ENCODE assay signal across 29 cellular contexts in the genomic region with DNA sequence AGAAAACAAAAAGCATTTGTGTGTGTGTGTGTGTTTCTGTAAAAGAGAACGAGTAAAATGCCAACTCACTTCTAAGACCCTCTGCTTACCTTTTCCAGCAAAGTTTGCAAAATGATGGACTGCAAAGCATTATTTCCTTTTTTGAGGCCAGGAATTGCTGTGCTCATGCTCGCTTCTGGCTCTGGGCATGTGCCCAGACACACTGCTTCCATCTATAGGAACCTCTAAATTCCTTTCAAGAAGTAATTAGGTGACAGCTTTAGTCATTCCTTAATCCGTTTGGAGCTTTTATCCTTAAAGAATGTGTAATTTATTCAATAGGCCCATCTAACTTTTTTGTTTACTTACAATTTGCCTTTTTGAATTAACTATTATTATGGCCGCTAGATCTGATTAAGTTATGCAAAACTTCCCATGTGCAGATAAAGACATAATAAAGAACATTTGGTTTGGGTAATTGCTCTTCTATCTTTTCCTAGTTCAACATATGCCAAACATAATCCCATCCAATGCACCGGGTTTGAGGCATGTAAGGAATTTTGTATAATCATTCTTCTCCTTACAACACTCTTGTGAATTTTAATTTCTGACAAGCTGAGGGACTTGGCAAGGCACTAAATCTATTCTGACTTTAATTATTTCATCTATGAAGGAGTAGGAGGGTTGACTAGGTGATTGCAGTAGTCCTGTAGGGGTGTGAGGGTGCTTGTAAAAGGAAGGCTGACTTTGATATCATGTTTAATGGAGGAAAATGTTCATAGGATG. TPM values are rescaled to one million over a fixed set of nuclear protein-coding genes. Genes with fewer than 3 reads are reported as not detected.
DNase-seq lines count a peak whose midpoint lies in the region; ATAC-seq and TF ChIP-seq lines count a peak whose summit lies in the region.
"Had no signal": no experiment of that assay in that cellular context is flagged by ENCODE, and none has a peak within 500 bp of the region (broad histone marks: within the 10 kb centered on the region; RNA-seq: fewer than 3 reads in every experiment).

No MANE protein-coding gene starts in this region.

- no peak overlapping the region for H3K18ac ChIP-seq in neuronal stem cell (ENCODE audit: low read length)

- no peak overlapping the region for H2BK5ac ChIP-seq in neuronal stem cell (ENCODE audit: low read length)

- no peak overlapping the region for H4K91ac ChIP-seq in neuronal stem cell (ENCODE audit: low read depth, low read length, poor library complexity)

- H3K9ac ChIP-seq in neuronal stem cell (ENCODE audit: low read depth, low read length, poor library complexity), result no peak overlapping the region

- no peak overlapping the region for H3K4me2 ChIP-seq in neuronal stem cell (ENCODE audit: insufficient read depth, low read length, poor library complexity, severe bottlenecking)

- H3K4ac ChIP-seq in neuronal stem cell (ENCODE audit: low read length), result no peak overlapping the region

- H3K27me3 ChIP-seq in MG63, result no peaks in the 10 kb centered on the region
- peaks cover 0 to 2% (median 0%) of the 10 kb centered on the region in 3 experiments for H3K27me3 ChIP-seq in neuronal stem cell (ENCODE audit: control insufficient read depth in 3 of 3, insufficient read depth in 3 of 3, low read depth in 1 of 3, low read length in 3 of 3)
- no peaks in the 10 kb centered on the region for H3K27me3 ChIP-seq in aorta (ENCODE audit: control insufficient read depth in 1 of 2, insufficient read depth in 2 of 2, low read length in 1 of 2)
- H3K27me3 ChIP-seq: body of pancreas, esophagus muscularis mucosa, stomach, tibial artery had no signal

- no peak overlapping the region for H2BK12ac ChIP-seq in neuronal stem cell (ENCODE audit: low read length)

- H3K4me3 ChIP-seq in MG63 (no peak overlapping the region), choroid plexus epithelial cell (ENCODE audit: low read depth, low read length) (no peak overlapping the region), neuronal stem cell (ENCODE audit: low read length in 2 of 2) (no peak overlapping the region), aorta (ENCODE audit: low read length in 2 of 2) (no peak overlapping the region)
- H3K4me3 ChIP-seq: body of pancreas, esophagus muscularis mucosa, stomach, tibial artery had no signal

- H3K27ac ChIP-seq in neuronal stem cell (replicated peaks; ENCODE audit: low read length) (peak overlapping the region; percentile 54), aorta (ENCODE audit: low read depth in 1 of 2, low read length in 2 of 2) (no peak overlapping the region)
- H3K27ac ChIP-seq: esophagus muscularis mucosa, stomach, tibial artery had no signal

- no peak overlapping the region for H3K4me3 Mint-ChIP-seq in activated T-cell treated with anti-CD3 and anti-CD28 coated beads, Interleukin-2, amount 50 U/mL, for 24 hours
- H3K4me3 Mint-ChIP-seq: activated CD8-positive, alpha-beta memory T cell treated with anti-CD3 and anti-CD28 coated beads, Interleukin-2, amount 10 ng/mL, durations not matched to agents 7 days and 5 days; activated naive CD8-positive, alpha-beta T cell treated with anti-CD3 and anti-CD28 coated beads for 36 hours; CD8-positive, alpha-beta T cell; effector memory CD8-positive, alpha-beta T cell; neural crest cell had no signal

- no peak overlapping the region for H2BK120ac ChIP-seq in neuronal stem cell (ENCODE audit: low read depth, low read length)

- H3K23ac ChIP-seq in neuronal stem cell (ENCODE audit: low read depth, low read length, poor library complexity), result no peak overlapping the region

- H3K36me3 Mint-ChIP-seq in activated T-cell treated with anti-CD3 and anti-CD28 coated beads, Interleukin-2, amount 50 U/mL, for 24 hours (ENCODE audit: low read depth), result no peaks in the 10 kb centered on the region
- H3K36me3 Mint-ChIP-seq: activated CD8-positive, alpha-beta memory T cell treated with anti-CD3 and anti-CD28 coated beads, Interleukin-2, amount 10 ng/mL, durations not matched to agents 7 days and 5 days; activated naive CD8-positive, alpha-beta T cell treated with anti-CD3 and anti-CD28 coated beads for 36 hours; CD8-positive, alpha-beta T cell had no signal

- no peak overlapping the region for H2AFZ ChIP-seq in neuronal stem cell (ENCODE audit: low read length)

- no peak for TF ChIP-seq CTCF in choroid plexus epithelial cell (conservative IDR thresholded peaks at IDR 0.05; ENCODE audit: low read depth, low read length)

- no peak overlapping the region for H2AK5ac ChIP-seq in neuronal stem cell (ENCODE audit: low read depth, low read length)

- H3K9me3 Mint-ChIP-seq in activated T-cell treated with anti-CD3 and anti-CD28 coated beads, Interleukin-2, amount 50 U/mL, for 24 hours, result no peaks in the 10 kb centered on the region
- H3K9me3 Mint-ChIP-seq: activated naive CD8-positive, alpha-beta T cell treated with anti-CD3 and anti-CD28 coated beads for 36 hours; CD8-positive, alpha-beta T cell; effector memory CD8-positive, alpha-beta T cell; neural crest cell had no signal

- DNase-seq in EH (ENCODE audit: low read depth), result peak; percentile 11
- DNase-seq in MG63, result peak; percentile 26
- peak; percentile 8 for DNase-seq in choroid plexus epithelial cell (ENCODE audit: low read depth)
- DNase-seq in neuronal stem cell (ENCODE audit: low spot score), result peak; percentile 37
- no peak for DNase-seq in aorta
- no peak for DNase-seq in activated T-cell treated with anti-CD3 and anti-CD28 coated beads, Interleukin-2, amount 50 U/mL, for 24 hours
- DNase-seq: activated CD4-positive, alpha-beta T cell treated with anti-CD3 and anti-CD28 coated beads, Interleukin-2, amount 50 U/mL, for 1 hour; activated CD8-positive, alpha-beta memory T cell treated with anti-CD3 and anti-CD28 coated beads, Interleukin-2, amount 10 ng/mL, durations not matched to agents 7 days and 5 days; activated naive CD8-positive, alpha-beta T cell treated with anti-CD3 and anti-CD28 coated beads for 36 hours; body of pancreas; CD8-positive, alpha-beta T cell; DMS79; effector memory CD8-positive, alpha-beta T cell; NCI-H1092 treated with DMSO at 0.1 percent for 48 hours; NCI-H2029 treated with DMSO at 0.1 percent for 48 hours; NCI-H2227 treated with DMSO at 0.1 percent for 48 hours; Right ventricle myocardium superior; stimulated activated CD8-positive, alpha-beta memory T cell treated with anti-CD3 and anti-CD28 coated beads, Interleukin-4, amount 100 ng/mL, for 48 hours; stomach; T-helper 9 cell; tibial artery had no signal

- H3K27ac Mint-ChIP-seq in activated T-cell treated with anti-CD3 and anti-CD28 coated beads, Interleukin-2, amount 50 U/mL, for 24 hours, result no peak overlapping the region
- H3K27ac Mint-ChIP-seq: activated CD8-positive, alpha-beta memory T cell treated with anti-CD3 and anti-CD28 coated beads, Interleukin-2, amount 10 ng/mL, durations not matched to agents 7 days and 5 days; activated naive CD8-positive, alpha-beta T cell treated with anti-CD3 and anti-CD28 coated beads for 36 hours; CD8-positive, alpha-beta T cell; effector memory CD8-positive, alpha-beta T cell had no signal

- peaks cover 0 to 9% of the 10 kb centered on the region in 2 donors for H3K4me1 ChIP-seq in neuronal stem cell (ENCODE audit: control insufficient read depth in 2 of 2, insufficient read depth in 1 of 2, low read depth in 1 of 2, low read length in 2 of 2)
- H3K4me1 ChIP-seq in aorta (ENCODE audit: control insufficient read depth in 1 of 2, insufficient read depth in 2 of 2, low read length in 2 of 2), result no peaks in the 10 kb centered on the region
- H3K4me1 ChIP-seq: esophagus muscularis mucosa, tibial artery had no signal

- intact Hi-C loops in aorta (cut with DNase I), result no loop called here

- no peak overlapping the region for H2BK15ac ChIP-seq in neuronal stem cell (ENCODE audit: low read length)

- ATAC-seq in aorta (ENCODE audit: low FRiP score), result no peak
- ATAC-seq in GM21737 (IDR thresholded peaks at IDR 0.05; ENCODE audit: unreplicated experiment), result no peak
- ATAC-seq: activated CD8-positive, alpha-beta memory T cell treated with anti-CD3 and anti-CD28 coated beads, Interleukin-2, amount 10 ng/mL, durations not matched to agents 7 days and 5 days; CD8-positive, alpha-beta T cell; effector memory CD8-positive, alpha-beta T cell had no signal

- no peaks in the 10 kb centered on the region for H3K79me1 ChIP-seq in neuronal stem cell (ENCODE audit: low read depth, low read length)

- no CpG with 5 or more reads among the region's 5 CpGs for WGBS in neuronal stem cell (ENCODE audit: extremely low coverage in 2 of 2, insufficient read length in 2 of 2, insufficient replicate concordance in 1 of 2), 2 donors
- 54 to 64% methylated on average over 5 of the region's 5 CpGs for WGBS in aorta, 2 donors

- peaks cover 21% of the 10 kb centered on the region for H3K27me3 Mint-ChIP-seq in activated T-cell treated with anti-CD3 and anti-CD28 coated beads, Interleukin-2, amount 50 U/mL, for 24 hours

- H4K8ac ChIP-seq in neuronal stem cell (ENCODE audit: low read depth, low read length), result no peak overlapping the region

- no peaks in the 10 kb centered on the region for H3K9me3 ChIP-seq in MG63
- no peaks in the 10 kb centered on the region for H3K9me3 ChIP-seq in neuronal stem cell (replicated peaks in 1 of 2; ENCODE audit: control insufficient read depth in 2 of 2, insufficient read depth in 1 of 2, low read depth in 1 of 2, low read length in 2 of 2)
- H3K9me3 ChIP-seq in aorta (ENCODE audit: control insufficient read depth, low read length), result no peaks in the 10 kb centered on the region
- H3K9me3 ChIP-seq: body of pancreas, esophagus muscularis mucosa, stomach, tibial artery had no signal

- H3K36me3 ChIP-seq in MG63, result no peaks in the 10 kb centered on the region
- H3K36me3 ChIP-seq in neuronal stem cell (replicated peaks in 1 of 2; ENCODE audit: control insufficient read depth in 2 of 2, insufficient read depth in 2 of 2, low read length in 2 of 2), result no peaks in the 10 kb centered on the region
- H3K36me3 ChIP-seq in aorta (ENCODE audit: control insufficient read depth in 1 of 2, insufficient read depth in 2 of 2, low read length in 1 of 2), result no peaks in the 10 kb centered on the region
- H3K36me3 ChIP-seq: esophagus muscularis mucosa, stomach, tibial artery had no signal

- H3K14ac ChIP-seq in neuronal stem cell (ENCODE audit: low read length), result no peak overlapping the region

- H3K4me1 Mint-ChIP-seq in activated T-cell treated with anti-CD3 and anti-CD28 coated beads, Interleukin-2, amount 50 U/mL, for 24 hours (ENCODE audit: low read depth), result peaks cover 1% of the 10 kb centered on the region
- H3K4me1 Mint-ChIP-seq: activated CD8-positive, alpha-beta memory T cell treated with anti-CD3 and anti-CD28 coated beads, Interleukin-2, amount 10 ng/mL, durations not matched to agents 7 days and 5 days; neural crest cell had no signal

RNA-seq across cellular contexts. Expression of gene A1CF, which starts 34.7 kb away (rescaled TPM):
- total RNA-seq in MG63 (2014; rRNA removed; shearing (Covaris generic); ENCODE audit: low replicate concordance), result not detected in 2 replicates
- polyA plus RNA-seq in neuronal stem cell (2013, experiment 1 of 2), result 0.06 TPM
- polyA plus RNA-seq in neuronal stem cell (2013, experiment 2 of 2), result 0.06 TPM
- total RNA-seq in aorta, result not detected
- polyA plus RNA-seq in aorta, result 1 to 10 TPM in 1 of 2 donors, not detected in 1; 4.8 TPM
- total RNA-seq: activated CD8-positive, alpha-beta memory T cell treated with anti-CD3 and anti-CD28 coated beads, Interleukin-2, amount 10 ng/mL, durations not matched to agents 7 days and 5 days; activated naive CD8-positive, alpha-beta T cell treated with anti-CD3 and anti-CD28 coated beads for 36 hours; CD8-positive, alpha-beta T cell; esophagus muscularis mucosa; glomerular endothelial cell; kidney epithelial cell; lung microvascular endothelial cell; neural crest cell; OCI-LY7; posterior vena cava had no signal

Comparison
In these comparisons a context has a peak if more than half of its experiments do, and no peak if none do; other contexts are left out.
1. DNase-seq: peak in EH (single experiment), MG63 (single experiment), choroid plexus epithelial cell (single experiment) and neuronal stem cell (single experiment); none in aorta (0 of 2) and activated T-cell treated with anti-CD3 and anti-CD28 coated beads, Interleukin-2, amount 50 U/mL, for 24 hours (single experiment).